7 cellular contexts compared by ENCODE assay signal in the genomic region with DNA sequence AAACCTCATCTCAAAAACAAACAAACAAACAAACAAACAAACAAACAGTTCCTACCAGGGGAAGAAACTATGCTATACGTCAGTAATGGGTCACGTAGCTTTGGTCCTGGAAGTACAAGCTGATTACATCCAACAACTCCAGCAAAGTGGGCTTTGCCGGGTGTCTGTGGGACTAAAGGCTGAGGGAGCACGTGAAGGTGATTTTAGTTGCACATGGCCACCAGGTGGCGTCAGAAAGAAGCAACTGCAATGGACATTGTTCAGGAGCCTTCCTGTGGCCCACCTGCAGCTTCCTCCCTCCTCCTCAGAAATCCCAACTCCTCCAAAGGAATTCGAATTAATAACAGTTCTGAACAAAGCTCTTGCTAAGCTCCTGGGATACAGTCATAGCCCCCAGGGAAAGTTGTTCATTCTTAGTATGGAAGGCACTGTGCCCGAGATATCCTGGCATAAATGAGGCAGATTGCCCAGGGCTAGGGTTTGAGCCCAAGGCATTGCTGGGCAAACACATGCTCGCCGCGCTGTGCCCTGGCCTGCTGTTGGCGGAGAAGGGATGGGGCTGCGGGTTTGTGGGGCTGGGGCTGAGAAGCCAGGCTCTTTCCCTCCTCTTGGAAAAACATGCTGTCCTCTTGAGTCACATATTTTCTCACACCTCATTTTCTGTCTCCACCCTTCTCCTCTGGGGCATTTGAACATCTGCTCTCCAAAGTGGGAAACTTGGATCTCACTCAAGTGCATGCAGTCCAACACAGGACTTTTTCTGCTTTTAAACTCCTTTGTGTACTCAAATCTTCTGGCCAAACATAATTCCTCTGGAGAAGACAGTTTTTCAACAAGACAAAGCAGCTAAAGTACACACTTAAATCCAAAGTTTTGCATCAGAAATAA. TPM values are rescaled to one million over a fixed set of nuclear protein-coding genes. Genes with fewer than 3 reads are reported as not detected.
DNase-seq lines count a peak whose midpoint lies in the region; FAIRE-seq and TF ChIP-seq lines count a peak whose summit lies in the region.

No MANE protein-coding gene starts in this region.

- FAIRE-seq in GM12892 (lab: Jason Lieb, UNC) (peak; percentile 89), frontal cortex (lab: Jason Lieb, UNC) (no peak)

- H3K9me3 ChIP-seq in Karpas-422 (ENCODE audit: low read length) = no peaks in the 10 kb centered on the region

- H3K27ac ChIP-seq in Karpas-422 (ENCODE audit: low read length) = no peak overlapping the region

- H4K20me1 ChIP-seq in Karpas-422 (ENCODE audit: insufficient read depth, low read depth, low read length) = no peaks in the 10 kb centered on the region

- H3K36me3 ChIP-seq in Karpas-422 (ENCODE audit: insufficient read depth, low read length) = no peaks in the 10 kb centered on the region

- H2AFZ ChIP-seq in Karpas-422 (ENCODE audit: low read length) = peak overlapping the region; percentile 82; the same call in 1 of the 2 replicates

- no peaks in the 10 kb centered on the region for H3K27me3 ChIP-seq in Karpas-422 (ENCODE audit: low read length)

- no peak overlapping the region for H3K4me3 ChIP-seq in Karpas-422 (ENCODE audit: low read length)

- H3K9ac ChIP-seq in Karpas-422 (ENCODE audit: low read length) = no peak overlapping the region

- no peaks in the 10 kb centered on the region for H3K9me2 ChIP-seq in Karpas-422 (replicated peaks; ENCODE audit: insufficient read depth, low read length)

- no peak overlapping the region for H3K4me2 ChIP-seq in Karpas-422 (ENCODE audit: low read depth, low read length, poor library complexity, severe bottlenecking)

- DNase-seq in GM12892 (ENCODE audit: insufficient read length) (peak; percentile 57), Karpas-422 (peak; percentile 87), SHP77 (lab: John Stamatoyannopoulos, UW) (peak; percentile 72 to 73), frontal cortex (ENCODE audit: low spot score in 2 of 2) (peak; percentile 50 to 71), occipital lobe (lab: John Stamatoyannopoulos, UW) (peak; percentile 53), superior temporal gyrus (ENCODE audit: extremely low spot score) (peak; percentile 94)
- peak; percentile 9 to 55 (median 44) for DNase-seq in activated naive CD4-positive, alpha-beta T cell (lab: John Stamatoyannopoulos, UW)

- TF ChIP-seq POLR2A in GM12892 (IDR thresholded peaks at IDR 0.05; ENCODE audit: low read depth, low read length) = no peak

- H3K79me2 ChIP-seq in Karpas-422 (ENCODE audit: low read length) = no peaks in the 10 kb centered on the region

- peaks cover 3% of the 10 kb centered on the region; the same call in 1 of the 2 replicates for H3K4me1 ChIP-seq in Karpas-422 (ENCODE audit: low read length)

RNA-seq across cellular contexts. Expression of a gene that starts 28.6 kb away (rescaled TPM):
- polyA plus RNA-seq in GM12892 (2012; ENCODE audit: missing spikeins) = not detected
- not detected in 2 replicates for total RNA-seq in Karpas-422 (2014; rRNA removed; shearing (Covaris generic); ENCODE audit: low replicate concordance)
- total RNA-seq in frontal cortex = 5.3 TPM
- total RNA-seq in occipital lobe = 1.7 TPM

RNA-seq across cellular contexts. Expression of a gene that starts 48.5 kb away (rescaled TPM):
- polyA plus RNA-seq in GM12892 (2012; ENCODE audit: missing spikeins) = 10.2 TPM
- 13.7 and 18.3 TPM in 2 replicates for total RNA-seq in Karpas-422 (2014; rRNA removed; shearing (Covaris generic); ENCODE audit: low replicate concordance)
- total RNA-seq in frontal cortex = 64.8 TPM
- 41.0 TPM for total RNA-seq in occipital lobe
